14 cellular contexts compared by ENCODE assay signal in genomic region chr6:51562198-51562597, GRCh38.
DNase-seq lines count a peak whose midpoint lies in the region; ATAC-seq lines count a peak whose summit lies in the region.
"Had no signal": no experiment of that assay in that cellular context is flagged by ENCODE, and none has a peak within 500 bp of the region (broad histone marks: within the 10 kb centered on the region; RNA-seq: fewer than 3 reads in every experiment).

No MANE protein-coding gene starts in this region.

- no peaks in the 10 kb centered on the region for H3K27me3 Mint-ChIP-seq in activated CD4-positive, alpha-beta T cell treated with anti-CD3 and anti-CD28 coated beads, Interleukin-2, amount 10 ng/mL, durations not matched to agents 7 days and 5 days
- H3K27me3 Mint-ChIP-seq: effector memory CD8-positive, alpha-beta T cell had no signal

- CTCF ChIA-PET in activated CD4-positive, alpha-beta T cell treated with anti-CD3 and anti-CD28 coated beads, Interleukin-2, amount 10 ng/mL, durations not matched to agents 7 days and 5 days (lab: Charles Lee): no interaction called here

- H3K4me3 Mint-ChIP-seq in activated CD4-positive, alpha-beta T cell treated with anti-CD3 and anti-CD28 coated beads, Interleukin-2, amount 10 ng/mL, durations not matched to agents 7 days and 5 days: no peak overlapping the region
- H3K4me3 Mint-ChIP-seq: activated T-cell treated with anti-CD3 and anti-CD28 coated beads, Interleukin-2, amount 50 U/mL, for 4 hours; effector memory CD8-positive, alpha-beta T cell had no signal

- ATAC-seq in GM21786 (IDR thresholded peaks at IDR 0.05; ENCODE audit: unreplicated experiment) (peak; percentile 91), HG03135 (IDR thresholded peaks at IDR 0.05; ENCODE audit: unreplicated experiment) (peak; percentile 95)
- ATAC-seq: activated T-cell treated with anti-CD3 and anti-CD28 coated beads, Interleukin-2, amount 50 U/mL, for 4 hours; effector memory CD8-positive, alpha-beta T cell had no signal

- peak overlapping the region; percentile 68 for H3K27ac Mint-ChIP-seq in activated CD4-positive, alpha-beta T cell treated with anti-CD3 and anti-CD28 coated beads, Interleukin-2, amount 10 ng/mL, durations not matched to agents 7 days and 5 days
- H3K27ac Mint-ChIP-seq: effector memory CD8-positive, alpha-beta T cell had no signal

- no peaks in the 10 kb centered on the region for H3K36me3 Mint-ChIP-seq in activated CD4-positive, alpha-beta T cell treated with anti-CD3 and anti-CD28 coated beads, Interleukin-2, amount 10 ng/mL, durations not matched to agents 7 days and 5 days (ENCODE audit: low read depth)

- DNase-seq in activated CD4-positive, alpha-beta T cell treated with anti-CD3 and anti-CD28 coated beads, Interleukin-2, amount 10 ng/mL, durations not matched to agents 7 days and 5 days: no peak
- no peak for DNase-seq in activated CD4-positive, alpha-beta T cell treated with anti-CD3 and anti-CD28 coated beads for 4 hours
- DNase-seq in SHP77 (lab: John Stamatoyannopoulos, UW) (no peak), GM19238 (ENCODE audit: insufficient read length, low spot score) (no peak), glomerular visceral epithelial cell (ENCODE audit: extremely low spot score) (no peak)
- DNase-seq in activated CD4-positive, CD25-positive, alpha-beta regulatory T cell (lab: John Stamatoyannopoulos, UW): no peak
- DNase-seq: activated T-cell treated with anti-CD3 and anti-CD28 coated beads, Interleukin-2, amount 50 U/mL, for 4 hours; effector memory CD8-positive, alpha-beta T cell; GM23248; KG1; NCI-H2171 treated with DMSO at 0.1 percent for 48 hours; stimulated activated CD4-positive, alpha-beta T cell treated with anti-CD3 and anti-CD28 coated beads, Interleukin-12 subunit alpha, Interleukin-12 subunit beta, amount 100 ng/mL, for 4 hours had no signal

- POLR2A ChIA-PET in activated CD4-positive, alpha-beta T cell treated with anti-CD3 and anti-CD28 coated beads, Interleukin-2, amount 10 ng/mL, durations not matched to agents 7 days and 5 days (lab: Charles Lee): no interaction called here

- peaks cover 10% of the 10 kb centered on the region for H3K4me1 Mint-ChIP-seq in activated CD4-positive, alpha-beta T cell treated with anti-CD3 and anti-CD28 coated beads, Interleukin-2, amount 10 ng/mL, durations not matched to agents 7 days and 5 days

- no peaks in the 10 kb centered on the region for H3K9me3 Mint-ChIP-seq in activated CD4-positive, alpha-beta T cell treated with anti-CD3 and anti-CD28 coated beads, Interleukin-2, amount 10 ng/mL, durations not matched to agents 7 days and 5 days
- H3K9me3 Mint-ChIP-seq: activated T-cell treated with anti-CD3 and anti-CD28 coated beads, Interleukin-2, amount 50 U/mL, for 4 hours had no signal
